1 cellular context compared by ENCODE assay signal in genomic region chr12:55706840-55707671, GRCh38.
TF ChIP-seq lines count a peak whose summit lies in the region.

No MANE protein-coding gene starts in this region.

TF ChIP-seq in HepG2, 621 proteins besides CTCF, POLR2A, EP300 and RAD21 (continued from another document):
- TF ChIP-seq HINFP (CRISPR knock-in tag; IDR thresholded peaks at IDR 0.05; ENCODE audit: low read depth) (no peak), ZEB1 (IDR thresholded peaks at IDR 0.05; ENCODE audit: insufficient replicate concordance, low read depth) (no peak), PHF8 (CRISPR knock-in tag; IDR thresholded peaks at IDR 0.05) (no peak)
- TF ChIP-seq, protein P1, sequence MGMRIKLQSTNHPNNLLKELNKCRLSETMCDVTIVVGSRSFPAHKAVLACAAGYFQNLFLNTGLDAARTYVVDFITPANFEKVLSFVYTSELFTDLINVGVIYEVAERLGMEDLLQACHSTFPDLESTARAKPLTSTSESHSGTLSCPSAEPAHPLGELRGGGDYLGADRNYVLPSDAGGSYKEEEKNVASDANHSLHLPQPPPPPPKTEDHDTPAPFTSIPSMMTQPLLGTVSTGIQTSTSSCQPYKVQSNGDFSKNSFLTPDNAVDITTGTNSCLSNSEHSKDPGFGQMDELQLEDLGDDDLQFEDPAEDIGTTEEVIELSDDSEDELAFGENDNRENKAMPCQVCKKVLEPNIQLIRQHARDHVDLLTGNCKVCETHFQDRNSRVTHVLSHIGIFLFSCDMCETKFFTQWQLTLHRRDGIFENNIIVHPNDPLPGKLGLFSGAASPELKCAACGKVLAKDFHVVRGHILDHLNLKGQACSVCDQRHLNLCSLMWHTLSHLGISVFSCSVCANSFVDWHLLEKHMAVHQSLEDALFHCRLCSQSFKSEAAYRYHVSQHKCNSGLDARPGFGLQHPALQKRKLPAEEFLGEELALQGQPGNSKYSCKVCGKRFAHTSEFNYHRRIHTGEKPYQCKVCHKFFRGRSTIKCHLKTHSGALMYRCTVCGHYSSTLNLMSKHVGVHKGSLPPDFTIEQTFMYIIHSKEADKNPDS (CRISPR knock-in tag; IDR thresholded peaks at IDR 0.05), result no peak
